38 cellular contexts compared by ENCODE assay signal in the genomic region with DNA sequence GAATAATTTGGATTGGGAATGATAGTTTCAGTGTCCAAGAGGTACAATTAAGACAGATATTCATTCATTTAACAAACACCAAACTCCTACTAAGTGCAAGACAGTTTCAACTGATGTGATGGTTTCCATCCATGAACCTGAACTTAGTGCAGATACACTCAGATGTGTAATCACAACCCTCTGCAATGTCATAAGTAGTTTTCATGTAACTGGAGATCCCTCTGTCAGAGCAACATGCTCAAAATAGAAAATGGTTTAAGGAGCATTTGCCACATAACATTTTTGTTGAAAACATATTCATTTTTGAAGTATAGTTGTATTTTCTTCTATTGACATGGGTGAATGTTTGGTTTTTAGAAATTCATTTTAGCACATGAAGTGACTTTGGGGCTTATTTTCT. TPM values are rescaled to one million over a fixed set of nuclear protein-coding genes. Genes with fewer than 3 reads are reported as not detected.
"Had no signal": no experiment of that assay in that cellular context is flagged by ENCODE, and none has a peak within 500 bp of the region (broad histone marks: within the 10 kb centered on the region; RNA-seq: fewer than 3 reads in every experiment).

No MANE protein-coding gene starts in this region.

- H3K27ac ChIP-seq: adrenal gland, ascending aorta, body of pancreas, brain microvascular endothelial cell, breast epithelium, cardiac muscle cell had no signal

- H3K4me3 Mint-ChIP-seq: activated naive CD4-positive, alpha-beta T cell treated with anti-CD3 and anti-CD28 coated beads for 36 hours; activated naive CD4-positive, alpha-beta T cell treated with anti-CD3 and anti-CD28 coated beads, Interleukin-2, amount 10 ng/mL, durations not matched to agents 7 days and 5 days; activated naive CD4-positive, alpha-beta T cell treated with anti-CD3 and anti-CD28 coated beads, Interleukin-2, amount 50 U/mL, for 24 hours; activated naive CD8-positive, alpha-beta T cell; activated naive CD8-positive, alpha-beta T cell treated with anti-CD3 and anti-CD28 coated beads for 36 hours; activated naive CD8-positive, alpha-beta T cell treated with anti-CD3 and anti-CD28 coated beads, Interleukin-2, amount 10 ng/mL, durations not matched to agents 7 days and 5 days; activated naive CD8-positive, alpha-beta T cell treated with anti-CD3 and anti-CD28 coated beads, Interleukin-2, amount 50 U/mL, for 24 hours; activated T-cell treated with anti-CD3 and anti-CD28 coated beads, Interleukin-2, amount 50 U/mL, for 24 hours; activated T-cell treated with anti-CD3 and anti-CD28 coated beads, Interleukin-2, amount 50 U/mL, for 4 hours; activated T-cell treated with anti-CD3 and anti-CD28 coated beads, Interleukin-2, amount 50 U/mL, for 72 hours; activated T-helper 1 cell treated with anti-CD3 and anti-CD28 coated beads, Interleukin-12 subunit alpha, Interleukin-12 subunit beta, Interleukin-2, Interleukin-4 antibody, amounts not matched to agents 30 ng/mL and 10 ng/mL and 1 ng/mL, durations not matched to agents 14 hours and 24 hours and 36 hours; activated T-helper 17 cell treated with anti-CD3 and anti-CD28 coated beads, Interleukin-2, amount 50 U/mL, for 72 hours; brain; central memory CD8-positive, alpha-beta T cell had no signal

- H3K4me3 ChIP-seq: adrenal gland, ascending aorta, body of pancreas, breast epithelium, cardiac muscle cell had no signal

- DNase-seq: activated effector memory CD4-positive, alpha-beta T cell treated with anti-CD3 and anti-CD28 coated beads, Interleukin-2, amount 50 U/mL, for 16 hours; activated effector memory CD4-positive, alpha-beta T cell treated with Interleukin-2 at 50 U/mL for 16 hours; activated gamma-delta T cell; activated gamma-delta T cell treated with Interleukin-2 at 50 U/mL for 16 hours; activated naive CD4-positive, alpha-beta T cell; activated naive CD4-positive, alpha-beta T cell treated with anti-CD3 and anti-CD28 coated beads for 36 hours; activated naive CD4-positive, alpha-beta T cell treated with anti-CD3 and anti-CD28 coated beads, Interleukin-2, amount 10 ng/mL, durations not matched to agents 7 days and 5 days; activated naive CD4-positive, alpha-beta T cell treated with anti-CD3 and anti-CD28 coated beads, Interleukin-2, amount 50 U/mL, for 16 hours; activated naive CD4-positive, alpha-beta T cell treated with Interleukin-2 at 50 U/mL for 16 hours; activated naive CD8-positive, alpha-beta T cell treated with anti-CD3 and anti-CD28 coated beads for 36 hours; activated naive CD8-positive, alpha-beta T cell treated with anti-CD3 and anti-CD28 coated beads, Interleukin-2, amount 10 ng/mL, durations not matched to agents 7 days and 5 days; activated naive CD8-positive, alpha-beta T cell treated with anti-CD3 and anti-CD28 coated beads, Interleukin-2, amount 50 U/mL, for 24 hours; activated T-cell treated with anti-CD3 and anti-CD28 coated beads, Interleukin-2, amount 50 U/mL, for 1 hour; activated T-cell treated with anti-CD3 and anti-CD28 coated beads, Interleukin-2, amount 50 U/mL, for 24 hours; activated T-cell treated with anti-CD3 and anti-CD28 coated beads, Interleukin-2, amount 50 U/mL, for 4 hours; activated T-cell treated with anti-CD3 and anti-CD28 coated beads, Interleukin-2, amount 50 U/mL, for 48 hours; activated T-cell treated with anti-CD3 and anti-CD28 coated beads, Interleukin-2, amount 50 U/mL, for 72 hours; amniotic stem cell; amygdala; anterior cingulate cortex; body of pancreas; brain microvascular endothelial cell; caudate nucleus; central memory CD4-positive, alpha-beta T cell; cerebellar nuclear complex had no signal

- H3K36me3 Mint-ChIP-seq: activated naive CD4-positive, alpha-beta T cell treated with anti-CD3 and anti-CD28 coated beads, Interleukin-2, amount 10 ng/mL, durations not matched to agents 7 days and 5 days; activated naive CD4-positive, alpha-beta T cell treated with anti-CD3 and anti-CD28 coated beads, Interleukin-2, amount 50 U/mL, for 24 hours; activated naive CD4-positive, alpha-beta T cell treated with anti-CD3 and anti-CD28 coated beads, Interleukin-2, amount 50 U/mL, for 72 hours; activated naive CD8-positive, alpha-beta T cell; activated naive CD8-positive, alpha-beta T cell treated with anti-CD3 and anti-CD28 coated beads for 36 hours; activated naive CD8-positive, alpha-beta T cell treated with anti-CD3 and anti-CD28 coated beads, Interleukin-2, amount 10 ng/mL, durations not matched to agents 7 days and 5 days; brain had no signal

- H3K27ac Mint-ChIP-seq: activated naive CD4-positive, alpha-beta T cell treated with anti-CD3 and anti-CD28 coated beads for 36 hours; activated naive CD4-positive, alpha-beta T cell treated with anti-CD3 and anti-CD28 coated beads, Interleukin-2, amount 10 ng/mL, durations not matched to agents 7 days and 5 days; activated naive CD4-positive, alpha-beta T cell treated with anti-CD3 and anti-CD28 coated beads, Interleukin-2, amount 50 U/mL, for 24 hours; activated naive CD4-positive, alpha-beta T cell treated with anti-CD3 and anti-CD28 coated beads, Interleukin-2, amount 50 U/mL, for 72 hours; activated naive CD8-positive, alpha-beta T cell; activated naive CD8-positive, alpha-beta T cell treated with anti-CD3 and anti-CD28 coated beads for 36 hours; activated naive CD8-positive, alpha-beta T cell treated with anti-CD3 and anti-CD28 coated beads, Interleukin-2, amount 10 ng/mL, durations not matched to agents 7 days and 5 days; activated naive CD8-positive, alpha-beta T cell treated with anti-CD3 and anti-CD28 coated beads, Interleukin-2, amount 50 U/mL, for 24 hours; activated T-cell treated with anti-CD3 and anti-CD28 coated beads, Interleukin-2, amount 50 U/mL, for 24 hours; activated T-cell treated with anti-CD3 and anti-CD28 coated beads, Interleukin-2, amount 50 U/mL, for 72 hours; activated T-helper 1 cell treated with anti-CD3 and anti-CD28 coated beads, Interleukin-12 subunit alpha, Interleukin-12 subunit beta, Interleukin-2, Interleukin-4 antibody, amounts not matched to agents 30 ng/mL and 10 ng/mL and 1 ng/mL, durations not matched to agents 14 hours and 24 hours and 36 hours; activated T-helper 17 cell treated with anti-CD3 and anti-CD28 coated beads, Interleukin-2, amount 50 U/mL, for 72 hours; activated T-helper 2 cell treated with anti-CD3 and anti-CD28 coated beads, Interferon-gamma antibody, Interleukin-2, Interleukin-4, amounts not matched to agents 10 μg/mL and 5 μg/mL and 100 μg/mL, durations not matched to agents 14 hours and 24 hours and 36 hours; brain had no signal

- H3K9me3 Mint-ChIP-seq: activated naive CD4-positive, alpha-beta T cell treated with anti-CD3 and anti-CD28 coated beads for 36 hours; activated naive CD4-positive, alpha-beta T cell treated with anti-CD3 and anti-CD28 coated beads, Interleukin-2, amount 10 ng/mL, durations not matched to agents 7 days and 5 days; activated naive CD4-positive, alpha-beta T cell treated with anti-CD3 and anti-CD28 coated beads, Interleukin-2, amount 50 U/mL, for 24 hours; activated naive CD4-positive, alpha-beta T cell treated with anti-CD3 and anti-CD28 coated beads, Interleukin-2, amount 50 U/mL, for 72 hours; activated naive CD8-positive, alpha-beta T cell treated with anti-CD3 and anti-CD28 coated beads for 36 hours; activated naive CD8-positive, alpha-beta T cell treated with anti-CD3 and anti-CD28 coated beads, Interleukin-2, amount 10 ng/mL, durations not matched to agents 7 days and 5 days; activated naive CD8-positive, alpha-beta T cell treated with anti-CD3 and anti-CD28 coated beads, Interleukin-2, amount 50 U/mL, for 24 hours; activated T-cell treated with anti-CD3 and anti-CD28 coated beads, Interleukin-2, amount 50 U/mL, for 24 hours; activated T-cell treated with anti-CD3 and anti-CD28 coated beads, Interleukin-2, amount 50 U/mL, for 4 hours; activated T-cell treated with anti-CD3 and anti-CD28 coated beads, Interleukin-2, amount 50 U/mL, for 72 hours; activated T-helper 1 cell treated with anti-CD3 and anti-CD28 coated beads, Interleukin-12 subunit alpha, Interleukin-12 subunit beta, Interleukin-2, Interleukin-4 antibody, amounts not matched to agents 30 ng/mL and 10 ng/mL and 1 ng/mL, durations not matched to agents 14 hours and 24 hours and 36 hours; activated T-helper 17 cell treated with anti-CD3 and anti-CD28 coated beads, Interleukin-2, amount 50 U/mL, for 72 hours; activated T-helper 2 cell treated with anti-CD3 and anti-CD28 coated beads, Interferon-gamma antibody, Interleukin-2, Interleukin-4, amounts not matched to agents 10 μg/mL and 5 μg/mL and 100 μg/mL, durations not matched to agents 14 hours and 24 hours and 36 hours; central memory CD8-positive, alpha-beta T cell had no signal

- ATAC-seq: activated naive CD4-positive, alpha-beta T cell treated with anti-CD3 and anti-CD28 coated beads, Interleukin-2, amount 50 U/mL, for 72 hours; activated naive CD8-positive, alpha-beta T cell treated with anti-CD3 and anti-CD28 coated beads, Interleukin-2, amount 50 U/mL, for 24 hours; activated T-cell treated with anti-CD3 and anti-CD28 coated beads, Interleukin-2, amount 50 U/mL, for 4 hours; activated T-cell treated with anti-CD3 and anti-CD28 coated beads, Interleukin-2, amount 50 U/mL, for 72 hours; activated T-helper 17 cell treated with anti-CD3 and anti-CD28 coated beads, Interleukin-2, amount 50 U/mL, for 72 hours; body of pancreas had no signal

- H3K4me1 Mint-ChIP-seq: activated naive CD4-positive, alpha-beta T cell treated with anti-CD3 and anti-CD28 coated beads, Interleukin-2, amount 10 ng/mL, durations not matched to agents 7 days and 5 days; activated naive CD4-positive, alpha-beta T cell treated with anti-CD3 and anti-CD28 coated beads, Interleukin-2, amount 50 U/mL, for 24 hours; activated naive CD8-positive, alpha-beta T cell treated with anti-CD3 and anti-CD28 coated beads for 36 hours; activated naive CD8-positive, alpha-beta T cell treated with anti-CD3 and anti-CD28 coated beads, Interleukin-2, amount 10 ng/mL, durations not matched to agents 7 days and 5 days; activated naive CD8-positive, alpha-beta T cell treated with anti-CD3 and anti-CD28 coated beads, Interleukin-2, amount 50 U/mL, for 24 hours; activated T-helper 17 cell treated with anti-CD3 and anti-CD28 coated beads, Interleukin-2, amount 50 U/mL, for 72 hours; central memory CD8-positive, alpha-beta T cell had no signal

- H3K27me3 ChIP-seq: adrenal gland, ascending aorta, body of pancreas, brain microvascular endothelial cell, breast epithelium, cardiac muscle cell had no signal

- H3K9me3 ChIP-seq: adrenal gland, ascending aorta, body of pancreas, breast epithelium had no signal

- H3K36me3 ChIP-seq: adrenal gland, ascending aorta, brain microvascular endothelial cell, breast epithelium, cardiac muscle cell had no signal

- H3K4me1 ChIP-seq: adrenal gland, ascending aorta, body of pancreas, breast epithelium had no signal

RNA-seq across cellular contexts. Expression of gene PKNOX2, which starts 16.5 kb away (rescaled TPM):
- total RNA-seq: activated naive CD4-positive, alpha-beta T cell treated with anti-CD3 and anti-CD28 coated beads for 36 hours; activated naive CD8-positive, alpha-beta T cell treated with anti-CD3 and anti-CD28 coated beads for 36 hours; activated naive CD8-positive, alpha-beta T cell treated with anti-CD3 and anti-CD28 coated beads, Interleukin-2, amount 10 ng/mL, durations not matched to agents 7 days and 5 days; activated T-cell treated with anti-CD3 and anti-CD28 coated beads, Interleukin-2, amount 50 U/mL, for 72 hours; activated T-helper 1 cell treated with anti-CD3 and anti-CD28 coated beads, Interleukin-12 subunit alpha, Interleukin-12 subunit beta, Interleukin-2, Interleukin-4 antibody, amounts not matched to agents 30 ng/mL and 10 ng/mL and 1 ng/mL, durations not matched to agents 14 hours and 24 hours and 36 hours; activated T-helper 17 cell treated with anti-CD3 and anti-CD28 coated beads, Interleukin-2, amount 50 U/mL, for 72 hours; activated T-helper 2 cell treated with anti-CD3 and anti-CD28 coated beads, Interferon-gamma antibody, Interleukin-2, Interleukin-4, amounts not matched to agents 10 μg/mL and 5 μg/mL and 100 μg/mL, durations not matched to agents 14 hours and 24 hours and 36 hours; bronchial epithelial cell had no signal
